In genomic region chr12:105270671-105271255, GRCh38 we compare ENCODE assay signal across 19 cellular contexts. TPM values are rescaled to one million over a fixed set of nuclear protein-coding genes. Genes with fewer than 3 reads are reported as not detected.
A peak's percentile ranks its signal among the peaks of the same experiment; 100 is the strongest.
DNase-seq lines count a peak whose midpoint lies in the region; ATAC-seq and TF ChIP-seq lines count a peak whose summit lies in the region.
"Had no signal": no experiment of that assay in that cellular context is flagged by ENCODE, and none has a peak within 500 bp of the region (broad histone marks: within the 10 kb centered on the region; RNA-seq: fewer than 3 reads in every experiment).

No MANE protein-coding gene starts in this region.

- no peak overlapping the region for H2BK5ac ChIP-seq in IMR-90 (ENCODE audit: low read depth, low read length, poor library complexity, severe bottlenecking)

- H4K5ac ChIP-seq in IMR-90 (ENCODE audit: low read depth, low read length): 0 out of 2 replicates have a peak overlapping the region, but pooled peaks have one; percentile 38

- dilution Hi-C loops in IMR-90 (cut with HindIII; ENCODE audit: low sequenced_read_pairs, unreplicated experiment): no loop called here

- DNase-seq in GM23248 (no peak), IMR-90 (no peak), SK-N-SH (peak; percentile 17), smooth muscle cell (lab: John Stamatoyannopoulos, UW; ENCODE audit: unreplicated experiment) (no peak), CD1c-positive myeloid dendritic cell (ENCODE audit: extremely low spot score) (no peak), RKO (ENCODE audit: low spot score) (no peak)
- DNase-seq: C1 segment of cervical spinal cord; Caco-2; CD8-positive, alpha-beta T cell; H9; KG1; MM.1S; NCI-H1048; NCI-H1417; NCI-H1694; NCI-H2029 treated with DMSO at 0.1 percent for 48 hours; SW 1271 had no signal

- no peaks in the 10 kb centered on the region for H3K79me1 ChIP-seq in IMR-90 (ENCODE audit: low read depth in 1 of 2, low read length in 2 of 2)

- no peaks in the 10 kb centered on the region for H3K79me2 ChIP-seq in GM23248 (ENCODE audit: insufficient read depth)
- H3K79me2 ChIP-seq in SK-N-SH (ENCODE audit: insufficient read depth): no peaks in the 10 kb centered on the region
- H3K79me2 ChIP-seq in smooth muscle cell (ENCODE audit: low read depth): no peaks in the 10 kb centered on the region

- H2BK15ac ChIP-seq in IMR-90 (ENCODE audit: low read depth, low read length): no peak overlapping the region; the same call in 2 of the 3 replicates

- H2AK9ac ChIP-seq in IMR-90 (replicated peaks; ENCODE audit: low read depth, low read length, poor library complexity): no peak overlapping the region

- H3F3A ChIP-seq in GM23248 (ENCODE audit: insufficient read depth): peaks cover 17% of the 10 kb centered on the region; the same call in 1 of the 2 replicates
- peaks cover 11% of the 10 kb centered on the region for H3F3A ChIP-seq in SK-N-SH (replicated peaks; ENCODE audit: insufficient read depth)
- H3F3A ChIP-seq in smooth muscle cell (ENCODE audit: low read depth): no peaks in the 10 kb centered on the region

- H4K8ac ChIP-seq in IMR-90 (ENCODE audit: low read depth in 2 of 2, low read length in 2 of 2): peak overlapping the region in 1 of 2 experiments; percentile 66; a peak in 1 of 4 replicates

- H3K36me3 ChIP-seq in GM23248 (ENCODE audit: low read depth) (no peaks in the 10 kb centered on the region), IMR-90 (ENCODE audit: control insufficient read depth, insufficient read depth, low read length) (no peaks in the 10 kb centered on the region), SK-N-SH (replicated peaks in 1 of 2; ENCODE audit: control insufficient read depth in 1 of 2, insufficient read depth in 2 of 2, low read length in 1 of 2) (no peaks in the 10 kb centered on the region), smooth muscle cell (ENCODE audit: low read depth) (no peaks in the 10 kb centered on the region)

- WGBS in GM23248 (ENCODE audit: low coverage in 1 of 2, low lambda C conversion rate in 2 of 2, missing lambda C conversion rate in 2 of 2), 2 experiments: 40 to 45% methylated on average over 4 of the region's 4 CpGs
- whole genome bisulfite sequencing in IMR-90 (ENCODE audit: extremely low coverage in 2 of 2, insufficient read length in 1 of 2), 2 experiments: no CpG with 5 or more reads among the region's 4 CpGs
- 29% methylated on average over 4 of the region's 4 CpGs for WGBS in SK-N-SH (ENCODE audit: low lambda C conversion rate)
- WGBS in smooth muscle cell (ENCODE audit: low lambda C conversion rate): 38% methylated on average over 4 of the region's 4 CpGs

- H3K27me3 ChIP-seq in GM23248 (replicated peaks; ENCODE audit: insufficient read depth) (no peaks in the 10 kb centered on the region), IMR-90 (ENCODE audit: control insufficient read depth, insufficient read depth, low read length) (no peaks in the 10 kb centered on the region), SK-N-SH (ENCODE audit: insufficient read depth) (no peaks in the 10 kb centered on the region), smooth muscle cell (ENCODE audit: low read depth) (no peaks in the 10 kb centered on the region)

- H4K20me1 ChIP-seq in GM23248 (ENCODE audit: insufficient read depth): no peaks in the 10 kb centered on the region
- H4K20me1 ChIP-seq in IMR-90 (ENCODE audit: insufficient read depth, low read length): no peaks in the 10 kb centered on the region
- no peaks in the 10 kb centered on the region for H4K20me1 ChIP-seq in SK-N-SH (ENCODE audit: insufficient read depth)
- H4K20me1 ChIP-seq in smooth muscle cell (ENCODE audit: low read depth): no peaks in the 10 kb centered on the region

- peak overlapping the region; percentile 56; the same call in 1 of the 2 replicates for H3K23ac ChIP-seq in IMR-90 (ENCODE audit: low read depth, low read length)

- no peak overlapping the region for H3K56ac ChIP-seq in IMR-90 (ENCODE audit: extremely low read depth, insufficient read depth, low read length)

- no peak for ATAC-seq in IMR-90 (ENCODE audit: low read depth)
- no peak for ATAC-seq in HG03432 (IDR thresholded peaks at IDR 0.05; ENCODE audit: unreplicated experiment)
- ATAC-seq: A549; CD8-positive, alpha-beta T cell had no signal

- TF ChIP-seq RAD21 in IMR-90 (IDR thresholded peaks at IDR 0.05; ENCODE audit: low read length) (no peak), SK-N-SH (IDR thresholded peaks at IDR 0.05; ENCODE audit: low read length) (no peak)

- POLR2A ChIA-PET in IMR-90 (lab: Charles Lee; ENCODE audit: unreplicated experiment): no interaction called here
- POLR2A ChIA-PET in SK-N-SH (lab: Yijun Ruan, JAX): no interaction called here

- no peak for TF ChIP-seq EP300 in SK-N-SH (IDR thresholded peaks at IDR 0.05; ENCODE audit: borderline replicate concordance in 1 of 2, low read depth in 1 of 2, low read length in 1 of 2)

- H3K4me2 ChIP-seq in GM23248 (ENCODE audit: unreplicated experiment) (peak overlapping the region; percentile 48), IMR-90 (ENCODE audit: low read depth, low read length) (no peak overlapping the region), SK-N-SH (peak overlapping the region; percentile 51; the same call in 1 of the 2 replicates), smooth muscle cell (peak overlapping the region; percentile 9)

- in situ Hi-C loops in GM23248 (cut with MboI) (no loop called here), IMR-90 (cut with MboI; ENCODE audit: low sequenced_read_pairs) (no loop called here)

- no TSS peak for BruUV-seq in IMR-90 (replicated peaks; lab: Mats Ljungman, UMichigan)

- H3K9me3 ChIP-seq in GM23248 (ENCODE audit: low read depth) (no peaks in the 10 kb centered on the region), IMR-90 (ENCODE audit: control insufficient read depth, insufficient read depth, low read length) (no peaks in the 10 kb centered on the region), SK-N-SH (no peaks in the 10 kb centered on the region), smooth muscle cell (replicated peaks; ENCODE audit: low read depth) (no peaks in the 10 kb centered on the region)
- H3K9me3 ChIP-seq: A549, Caco-2 had no signal

- TF ChIP-seq CTCF in IMR-90 (conservative IDR thresholded peaks at IDR 0.05; ENCODE audit: low read depth, low read length) (no peak), SK-N-SH (IDR thresholded peaks at IDR 0.05) (no peak), smooth muscle cell (IDR thresholded peaks at IDR 0.05; ENCODE audit: borderline replicate concordance, insufficient read depth, poor library complexity, severe bottlenecking) (no peak)

- H3K4me3 ChIP-seq in GM23248: no peak overlapping the region
- no peak overlapping the region for H3K4me3 ChIP-seq in IMR-90 (ENCODE audit: insufficient read depth, low read depth, low read length)
- no peak overlapping the region; a peak in 1 of 4 replicates for H3K4me3 ChIP-seq in SK-N-SH (ENCODE audit: low read depth in 2 of 2, low read length in 1 of 2)
- H3K4me3 ChIP-seq in smooth muscle cell: no peak overlapping the region
- H3K4me3 ChIP-seq: A549 had no signal

- peaks cover 29% of the 10 kb centered on the region for H3K4me1 ChIP-seq in GM23248 (ENCODE audit: insufficient read depth)
- peaks cover 10% of the 10 kb centered on the region for H3K4me1 ChIP-seq in IMR-90 (ENCODE audit: control insufficient read depth, insufficient read depth, low read length)
- H3K4me1 ChIP-seq in SK-N-SH (ENCODE audit: control insufficient read depth in 1 of 2, insufficient read depth in 2 of 2, low read depth in 1 of 2, low read length in 1 of 2): peaks cover 8 to 20% of the 10 kb centered on the region in 2 experiments
- no peaks in the 10 kb centered on the region for H3K4me1 ChIP-seq in smooth muscle cell (ENCODE audit: low read depth)
- H3K4me1 ChIP-seq: A549, Caco-2 had no signal

- H3K9me2 ChIP-seq in GM23248 (ENCODE audit: insufficient read depth): no peaks in the 10 kb centered on the region
- H3K9me2 ChIP-seq in SK-N-SH: no peaks in the 10 kb centered on the region

- H3K9me1 ChIP-seq in IMR-90 (ENCODE audit: insufficient read depth, low read length): 0 out of 2 replicates have a peak, but pooled peaks cover 2% of the 10 kb centered on the region

- no peak overlapping the region for H2AK5ac ChIP-seq in IMR-90 (ENCODE audit: low read depth, low read length)

- peak overlapping the region; percentile 43 for H2BK20ac ChIP-seq in IMR-90 (ENCODE audit: low read depth, low read length)

- peak overlapping the region; percentile 66 for H3K4ac ChIP-seq in IMR-90 (ENCODE audit: low read depth, low read length)

- H3K9ac ChIP-seq in GM23248: no peak overlapping the region
- 0 out of 2 replicates have a peak overlapping the region, but pooled peaks have one; percentile 10 for H3K9ac ChIP-seq in IMR-90 (ENCODE audit: low read depth, low read length)
- no peak overlapping the region for H3K9ac ChIP-seq in SK-N-SH
- H3K9ac ChIP-seq in smooth muscle cell (ENCODE audit: low read depth): no peak overlapping the region

- peak overlapping the region; percentile 23; the same call in 1 of the 2 replicates for H4K91ac ChIP-seq in IMR-90 (ENCODE audit: insufficient read depth, low read depth, low read length)

- no peak overlapping the region for H3K18ac ChIP-seq in IMR-90 (ENCODE audit: low read depth, low read length)

- H3K14ac ChIP-seq in IMR-90 (replicated peaks; ENCODE audit: low read depth, low read length): 0 out of 2 replicates have a peak overlapping the region, but pooled peaks have one; percentile 22

- CTCF ChIA-PET in IMR-90 (lab: Yijun Ruan, JAX) (no interaction called here), SK-N-SH (lab: Yijun Ruan, JAX) (interaction anchor here (1.3 to 3.4 kb wide), 2 partner anchors 9 to 113 kb away, joined by 4 to 13 read pairs; no protein-coding TSS in a partner anchor)

- no peak for TF ChIP-seq POLR2A in IMR-90 (IDR thresholded peaks at IDR 0.05; ENCODE audit: low read depth, low read length)

- intact Hi-C loops in IMR-90 (cut with micrococcal nuclease): no loop called here

- H2AFZ ChIP-seq in GM23248 (peak overlapping the region; percentile 55; the same call in 1 of the 2 replicates), IMR-90 (replicated peaks; ENCODE audit: low read length, poor library complexity) (no peak overlapping the region), SK-N-SH (ENCODE audit: low read depth) (peak overlapping the region; percentile 67; the same call in 1 of the 2 replicates), smooth muscle cell (ENCODE audit: low read depth) (no peak overlapping the region)

- no peak overlapping the region for H3K27ac ChIP-seq in GM23248
- no peak overlapping the region for H3K27ac ChIP-seq in IMR-90 (ENCODE audit: insufficient read depth, low read length)
- H3K27ac ChIP-seq in SK-N-SH (ENCODE audit: low read depth in 2 of 2, low read length in 1 of 2): peak overlapping the region in 1 of 2 experiments; percentile 27; a peak in 3 of 4 replicates
- no peak overlapping the region for H3K27ac ChIP-seq in smooth muscle cell (ENCODE audit: low read depth)
- H3K27ac ChIP-seq: A549 had no signal

- H2BK120ac ChIP-seq in IMR-90 (ENCODE audit: low read depth, low read length): peak overlapping the region; percentile 42

RNA-seq across cellular contexts. Expression of gene APPL2, which starts 34.8 kb away (rescaled TPM):
- total RNA-seq in GM23248 (2014; rRNA removed; shearing (Covaris generic)): 76.8 and 83.0 TPM in 2 replicates
- polyA plus RNA-seq in GM23248 (2016; fragmentation: Nextera tagmentation; extraction: Ambion mirVana) (119 and 122 TPM in 2 replicates), IMR-90 (2012; rRNA removed) (50.3 and 65.8 TPM in 2 replicates), SK-N-SH (2012; rRNA removed) (59.2 and 65.9 TPM in 2 replicates), smooth muscle cell (17.7 and 22.4 TPM in 2 replicates)
- total RNA-seq in IMR-90 (2012; rRNA removed) (42.3 and 53.3 TPM in 2 replicates), smooth muscle cell (19.8 and 32.8 TPM in 2 replicates)
- polyA plus RNA-seq in IMR-90 (2012; cell fraction: cytosol; rRNA removed): 18.1 and 37.3 TPM in 2 replicates
- 26.2 and 113 TPM in 2 replicates for polyA plus RNA-seq in IMR-90 (2012; cell fraction: nucleus; rRNA removed; ENCODE audit: low replicate concordance)
- 69.2 and 93.5 TPM in 2 replicates for polyA plus RNA-seq in SK-N-SH (2012; cell fraction: cytosol; rRNA removed)
- 71.4 and 120 TPM in 2 replicates for polyA plus RNA-seq in SK-N-SH (2012; cell fraction: nucleus; rRNA removed)

RNA-seq across cellular contexts. Expression of gene C12orf75, which starts 59.7 kb away (rescaled TPM):
- 313 and 349 TPM in 2 replicates for total RNA-seq in GM23248 (2014; rRNA removed; shearing (Covaris generic))
- 590 and 607 TPM in 2 replicates for polyA plus RNA-seq in GM23248 (2016; fragmentation: Nextera tagmentation; extraction: Ambion mirVana)
- total RNA-seq in IMR-90 (2012; rRNA removed): 145 and 216 TPM in 2 replicates
- polyA plus RNA-seq in IMR-90 (2012; rRNA removed): 264 and 278 TPM in 2 replicates
- polyA plus RNA-seq in IMR-90 (2012; cell fraction: cytosol; rRNA removed): 100 and 104 TPM in 2 replicates
- polyA plus RNA-seq in IMR-90 (2012; cell fraction: nucleus; rRNA removed; ENCODE audit: low replicate concordance): 23.5 and 101 TPM in 2 replicates
- 221 and 299 TPM in 2 replicates for polyA plus RNA-seq in SK-N-SH (2012; rRNA removed)
- polyA plus RNA-seq in SK-N-SH (2012; cell fraction: cytosol; rRNA removed): 363 and 501 TPM in 2 replicates
- polyA plus RNA-seq in SK-N-SH (2012; cell fraction: nucleus; rRNA removed): 63.0 and 90.2 TPM in 2 replicates
- 201 and 236 TPM in 2 replicates for total RNA-seq in smooth muscle cell
- 261 and 309 TPM in 2 replicates for polyA plus RNA-seq in smooth muscle cell

Comparison
In these comparisons a context has a peak if more than half of its experiments do, and no peak if none do; other contexts are left out.
1. H2AFZ ChIP-seq: peak in GM23248 (single experiment) and SK-N-SH (single experiment); none in IMR-90 (single experiment) and smooth muscle cell (single experiment).